13 cellular contexts compared by ENCODE assay signal in the genomic region with DNA sequence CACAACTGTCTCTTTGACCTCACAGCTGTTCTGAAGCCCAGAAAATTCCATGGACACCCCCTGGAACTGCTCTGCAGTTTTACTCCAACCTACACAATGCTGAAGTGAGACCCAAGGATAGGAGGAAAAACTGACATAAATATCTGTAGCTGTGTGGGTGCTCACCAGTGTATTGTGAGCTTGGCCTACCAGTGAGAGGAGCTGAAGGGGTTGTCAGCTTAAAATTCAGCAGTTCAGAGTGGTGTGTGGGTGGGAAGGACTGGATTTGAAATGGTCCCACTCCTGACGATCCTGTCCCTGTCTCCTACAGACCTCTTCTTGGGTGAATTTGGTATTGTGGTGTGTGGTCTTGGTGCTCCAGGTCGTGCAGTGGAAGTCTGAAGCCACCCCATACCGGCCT. TPM values are rescaled to one million over a fixed set of nuclear protein-coding genes. Genes with fewer than 3 reads are reported as not detected.
DNase-seq lines count a peak whose midpoint lies in the region; ATAC-seq and TF ChIP-seq lines count a peak whose summit lies in the region.
"Had no signal": no experiment of that assay in that cellular context is flagged by ENCODE, and none has a peak within 500 bp of the region (broad histone marks: within the 10 kb centered on the region; RNA-seq: fewer than 3 reads in every experiment).

No MANE protein-coding gene starts in this region.

- no peak overlapping the region for H3K4me3 ChIP-seq in HEK293 (ENCODE audit: low read depth, low read length)
- H3K4me3 ChIP-seq: SJCRH30 had no signal

- TF ChIP-seq CTCF in HEK293 (tag by site-specific recombination; IDR thresholded peaks at IDR 0.05) = no peak

- no peaks in the 10 kb centered on the region for H3K27me3 Mint-ChIP-seq in T-helper 2 cell treated with Interferon-gamma antibody and Interleukin-4, amounts not matched to agents 5 μg/mL and 100 μg/mL, for 36 hours (ENCODE audit: low read depth)
- no peaks in the 10 kb centered on the region for H3K27me3 Mint-ChIP-seq in natural killer cell treated with Interleukin-12 subunit alpha and Interleukin-12 subunit beta and Interleukin-15 and Interleukin-18, amount 100 ng/mL, for 72 hours

- peaks cover 43% of the 10 kb centered on the region for H3K4me1 Mint-ChIP-seq in T-helper 2 cell treated with Interferon-gamma antibody and Interleukin-4, amounts not matched to agents 5 μg/mL and 100 μg/mL, for 36 hours (ENCODE audit: low read depth)
- peaks cover 34 to 41% of the 10 kb centered on the region in 2 donors for H3K4me1 Mint-ChIP-seq in natural killer cell treated with Interleukin-12 subunit alpha and Interleukin-12 subunit beta and Interleukin-15 and Interleukin-18, amount 100 ng/mL, for 72 hours (ENCODE audit: low read depth in 2 of 2)

- H3K36me3 Mint-ChIP-seq in T-helper 2 cell treated with Interferon-gamma antibody and Interleukin-4, amounts not matched to agents 5 μg/mL and 100 μg/mL, for 36 hours (ENCODE audit: low read depth) = peaks cover 46% of the 10 kb centered on the region
- H3K36me3 Mint-ChIP-seq in activated naive CD4-positive, alpha-beta T cell treated with anti-CD3 and anti-CD28 coated beads, Interleukin-2, amount 50 U/mL, for 72 hours = peaks cover 33 to 40% of the 10 kb centered on the region in 2 donors
- H3K36me3 Mint-ChIP-seq in natural killer cell treated with Interleukin-12 subunit alpha and Interleukin-12 subunit beta and Interleukin-15 and Interleukin-18, amount 100 ng/mL, for 72 hours = peaks cover 18% of the 10 kb centered on the region

- peaks cover 4 to 54% of the 10 kb centered on the region in 2 experiments; a peak in 2 of 3 replicates for H3K36me3 ChIP-seq in HEK293 (ENCODE audit: control insufficient read depth in 2 of 2, insufficient read depth in 1 of 2, low read length in 2 of 2)

- DNase-seq in T-helper 2 cell treated with Interferon-gamma antibody and Interleukin-4, amounts not matched to agents 5 μg/mL and 100 μg/mL, for 36 hours (ENCODE audit: low spot score) = no peak
- DNase-seq in T-helper 2 cell (no peak), amniotic stem cell (lab: John Stamatoyannopoulos, UW) (no peak)
- no peak for DNase-seq in activated naive CD4-positive, alpha-beta T cell treated with anti-CD3 and anti-CD28 coated beads, Interleukin-2, amount 50 U/mL, for 72 hours (ENCODE audit: low spot score in 2 of 2)
- DNase-seq in natural killer cell treated with Interleukin-12 subunit alpha and Interleukin-12 subunit beta and Interleukin-15 and Interleukin-18, amount 100 ng/mL, for 72 hours (ENCODE audit: low spot score) = peak; percentile 35
- DNase-seq: activated CD4-positive, CD25-positive, alpha-beta regulatory T cell treated with anti-CD3 and anti-CD28 coated beads, Interleukin-2, amount 50 U/mL, for 72 hours; foreskin fibroblast; NCI-H1048; NCI-H510A; SJCRH30 had no signal

- H3K27ac Mint-ChIP-seq in T-helper 2 cell treated with Interferon-gamma antibody and Interleukin-4, amounts not matched to agents 5 μg/mL and 100 μg/mL, for 36 hours = peak overlapping the region; percentile 91
- peak overlapping the region; percentile 75 to 90 for H3K27ac Mint-ChIP-seq in activated naive CD4-positive, alpha-beta T cell treated with anti-CD3 and anti-CD28 coated beads, Interleukin-2, amount 50 U/mL, for 72 hours
- H3K27ac Mint-ChIP-seq in natural killer cell treated with Interleukin-12 subunit alpha and Interleukin-12 subunit beta and Interleukin-15 and Interleukin-18, amount 100 ng/mL, for 72 hours = peak overlapping the region; percentile 82 to 88

- no peaks in the 10 kb centered on the region for H3K9me3 ChIP-seq in HEK293 (ENCODE audit: control insufficient read depth, insufficient read depth, low read depth, low read length)
- H3K9me3 ChIP-seq: SJCRH30 had no signal

- no peak overlapping the region for H3K27ac ChIP-seq in HEK293 (ENCODE audit: extremely low read depth, low read depth, low read length)
- H3K27ac ChIP-seq: SJCRH30 had no signal

- POLR2A ChIA-PET in HEK293 (lab: Yijun Ruan, JAX) = interaction anchor here (0.5 to 5.6 kb wide), 15 partner anchors 15 to 961 kb away, joined by 3 to 47 read pairs (median 5); partner anchors contain the start of genes HNRNPUL2, NXF1, POLR2G and SLC3A2

- H3K4me3 Mint-ChIP-seq in T-helper 2 cell treated with Interferon-gamma antibody and Interleukin-4, amounts not matched to agents 5 μg/mL and 100 μg/mL, for 36 hours = peak overlapping the region; percentile 94
- H3K4me3 Mint-ChIP-seq in natural killer cell treated with Interleukin-12 subunit alpha and Interleukin-12 subunit beta and Interleukin-15 and Interleukin-18, amount 100 ng/mL, for 72 hours = peak overlapping the region; percentile 90

- no peaks in the 10 kb centered on the region for H3K9me3 Mint-ChIP-seq in T-helper 2 cell treated with Interferon-gamma antibody and Interleukin-4, amounts not matched to agents 5 μg/mL and 100 μg/mL, for 36 hours
- H3K9me3 Mint-ChIP-seq in activated naive CD4-positive, alpha-beta T cell treated with anti-CD3 and anti-CD28 coated beads, Interleukin-2, amount 50 U/mL, for 72 hours = no peaks in the 10 kb centered on the region
- no peaks in the 10 kb centered on the region for H3K9me3 Mint-ChIP-seq in natural killer cell treated with Interleukin-12 subunit alpha and Interleukin-12 subunit beta and Interleukin-15 and Interleukin-18, amount 100 ng/mL, for 72 hours

- ATAC-seq in activated naive CD4-positive, alpha-beta T cell treated with anti-CD3 and anti-CD28 coated beads, Interleukin-2, amount 50 U/mL, for 72 hours = no peak
- no peak for ATAC-seq in natural killer cell treated with Interleukin-12 subunit alpha and Interleukin-12 subunit beta and Interleukin-15 and Interleukin-18, amount 100 ng/mL, for 72 hours
- ATAC-seq in GM18861 (IDR thresholded peaks at IDR 0.05; ENCODE audit: unreplicated experiment) = no peak
- no peak for ATAC-seq in GM18909 (IDR thresholded peaks at IDR 0.05; ENCODE audit: poor library complexity, unreplicated experiment)

- no peaks in the 10 kb centered on the region for H3K4me1 ChIP-seq in HEK293 (ENCODE audit: control insufficient read depth, insufficient read depth, low read length)
- H3K4me1 ChIP-seq: SJCRH30 had no signal

- CTCF ChIA-PET in HEK293 (lab: Yijun Ruan, JAX) = interaction anchor here (0.6 to 1.3 kb wide), 4 partner anchors 10 to 74 kb away, joined by 3 to 4 read pairs (median 4); no protein-coding TSS in a partner anchor

TF ChIP-seq in HEK293, 187 proteins besides CTCF, POLR2A, EP300 and RAD21:
- peak; percentile 53 for TF ChIP-seq ZFHX2 (tag by site-specific recombination; conservative IDR thresholded peaks at IDR 0.05)
- TF ChIP-seq EGR2 (tag by site-specific recombination; IDR thresholded peaks at IDR 0.05; ENCODE audit: low read depth) = peak; percentile 56
- no peak for TF ChIP-seq ZNF660 (tag by site-specific recombination; IDR thresholded peaks at IDR 0.05)
TF ChIP-seq in HEK293: peak in this region for 2.

RNA-seq across cellular contexts. Expression of gene TMEM223, which starts 2.2 kb away (rescaled TPM):
- total RNA-seq in activated naive CD4-positive, alpha-beta T cell treated with anti-CD3 and anti-CD28 coated beads, Interleukin-2, amount 50 U/mL, for 72 hours = 10 to 100 TPM in 1 of 2 donors, 1 to 10 TPM in 1; 8.9 to 11.3 TPM
- 10 to 100 TPM; 13.0 to 20.1 TPM for total RNA-seq in natural killer cell treated with Interleukin-12 subunit alpha and Interleukin-12 subunit beta and Interleukin-15 and Interleukin-18, amount 100 ng/mL, for 72 hours

RNA-seq across cellular contexts. Expression of gene TMEM179B, which starts 2.4 kb away (rescaled TPM):
- 10 to 100 TPM; 19.5 to 20.9 TPM for total RNA-seq in activated naive CD4-positive, alpha-beta T cell treated with anti-CD3 and anti-CD28 coated beads, Interleukin-2, amount 50 U/mL, for 72 hours
- total RNA-seq in natural killer cell treated with Interleukin-12 subunit alpha and Interleukin-12 subunit beta and Interleukin-15 and Interleukin-18, amount 100 ng/mL, for 72 hours = 10 to 100 TPM; 30.5 to 31.1 TPM

RNA-seq across cellular contexts. Expression of gene NXF1, which starts 15.7 kb away (rescaled TPM):
- 100 to 1,000 TPM; 104 to 132 TPM for total RNA-seq in activated naive CD4-positive, alpha-beta T cell treated with anti-CD3 and anti-CD28 coated beads, Interleukin-2, amount 50 U/mL, for 72 hours
- total RNA-seq in natural killer cell treated with Interleukin-12 subunit alpha and Interleukin-12 subunit beta and Interleukin-15 and Interleukin-18, amount 100 ng/mL, for 72 hours = 100 to 1,000 TPM; 108 to 145 TPM

RNA-seq across cellular contexts. Expression of gene TAF6L, which starts 18.4 kb away (rescaled TPM):
- total RNA-seq in activated naive CD4-positive, alpha-beta T cell treated with anti-CD3 and anti-CD28 coated beads, Interleukin-2, amount 50 U/mL, for 72 hours = 10 to 100 TPM; 16.7 to 32.2 TPM
- total RNA-seq in natural killer cell treated with Interleukin-12 subunit alpha and Interleukin-12 subunit beta and Interleukin-15 and Interleukin-18, amount 100 ng/mL, for 72 hours = 10 to 100 TPM; 13.9 to 34.1 TPM

RNA-seq across cellular contexts. Expression of gene POLR2G, which starts 28.2 kb away (rescaled TPM):
- 100 to 1,000 TPM; 116 to 172 TPM for total RNA-seq in activated naive CD4-positive, alpha-beta T cell treated with anti-CD3 and anti-CD28 coated beads, Interleukin-2, amount 50 U/mL, for 72 hours
- 100 to 1,000 TPM in 1 of 2 donors, 10 to 100 TPM in 1; 93.3 to 127 TPM for total RNA-seq in natural killer cell treated with Interleukin-12 subunit alpha and Interleukin-12 subunit beta and Interleukin-15 and Interleukin-18, amount 100 ng/mL, for 72 hours
